Comparison of ENCODE assay signal across 13 cellular contexts in genomic region chr12:2129076-2129475, GRCh38.
DNase-seq lines count a peak whose midpoint lies in the region; ATAC-seq and TF ChIP-seq lines count a peak whose summit lies in the region.
"Had no signal": no experiment of that assay in that cellular context is flagged by ENCODE, and none has a peak within 500 bp of the region (broad histone marks: within the 10 kb centered on the region; RNA-seq: fewer than 3 reads in every experiment).

No MANE protein-coding gene starts in this region.

- H3K9me3 ChIP-seq in RWPE2 (ENCODE audit: severe bottlenecking) (no peaks in the 10 kb centered on the region), BE2C (no peaks in the 10 kb centered on the region)
- H3K9me3 ChIP-seq: stomach had no signal

- H3K27me3 ChIP-seq in RWPE2 (ENCODE audit: insufficient read depth, poor library complexity, severe bottlenecking) = peaks cover 7% of the 10 kb centered on the region
- peaks cover 13% of the 10 kb centered on the region for H3K27me3 ChIP-seq in BE2C
- H3K27me3 ChIP-seq: stomach had no signal

- H3K36me3 ChIP-seq in RWPE2 (ENCODE audit: low read depth) = no peaks in the 10 kb centered on the region
- no peaks in the 10 kb centered on the region for H3K36me3 ChIP-seq in BE2C
- H3K36me3 ChIP-seq: stomach had no signal

- TF ChIP-seq CTCF in RWPE2 (IDR thresholded peaks at IDR 0.05; ENCODE audit: poor library complexity, severe bottlenecking) (no peak), fibroblast of mammary gland (conservative IDR thresholded peaks at IDR 0.05; ENCODE audit: control insufficient read depth, insufficient read depth, low read depth, low read length) (no peak), GM10266 (IDR thresholded peaks at IDR 0.05; ENCODE audit: control insufficient read depth, insufficient read depth, low read depth, missing control alignments) (no peak), BE2C (IDR thresholded peaks at IDR 0.05; ENCODE audit: low read depth, low read length) (no peak)

- no peak overlapping the region for H3K27ac ChIP-seq in RWPE2 (ENCODE audit: poor library complexity, severe bottlenecking)
- H3K27ac ChIP-seq: 22Rv1, stomach had no signal

- peak; percentile 55 for DNase-seq in NCI-H748 (lab: John Stamatoyannopoulos, UW; ENCODE audit: unreplicated experiment)
- DNase-seq in NCI-H748 treated with DMSO at 0.1 percent for 48 hours (lab: John Stamatoyannopoulos, UW) = no peak
- no peak for DNase-seq in RWPE2 (ENCODE audit: low spot score)
- peak; percentile 83 for DNase-seq in fibroblast of mammary gland (ENCODE audit: low read depth)
- DNase-seq in stromal cell of bone marrow (ENCODE audit: low read depth) = peak; percentile 58
- no peak for DNase-seq in GM10266 (ENCODE audit: extremely low spot score)
- DNase-seq in BE2C = no peak
- DNase-seq in NCI-H2029 (lab: John Stamatoyannopoulos, UW) = no peak
- DNase-seq: Calu3, mesendoderm, stomach had no signal

- ATAC-seq in RWPE2 (ENCODE audit: low read depth) = peak; percentile 98
- ATAC-seq: activated CD4-positive, CD25-positive, alpha-beta regulatory T cell treated with anti-CD3 and anti-CD28 coated beads, Interleukin-2, amount 50 U/mL, for 24 hours had no signal

- H3K4me1 ChIP-seq in RWPE2 (ENCODE audit: insufficient read depth, poor library complexity, severe bottlenecking) (peaks cover 11% of the 10 kb centered on the region), BE2C (no peaks in the 10 kb centered on the region)

- no peak overlapping the region for H3K4me3 ChIP-seq in RWPE2 (ENCODE audit: severe bottlenecking)
- no peak overlapping the region for H3K4me3 ChIP-seq in fibroblast of mammary gland (ENCODE audit: control insufficient read depth, low read depth, low read length)
- no peak overlapping the region for H3K4me3 ChIP-seq in BE2C (ENCODE audit: low read depth, low read length)
- H3K4me3 ChIP-seq: stomach had no signal

Comparison
In these comparisons a context has a peak if more than half of its experiments do, and no peak if none do; other contexts are left out.
1. DNase-seq: peak in NCI-H748 (single experiment), fibroblast of mammary gland (single experiment) and stromal cell of bone marrow (single experiment); none in NCI-H748 treated with DMSO at 0.1 percent for 48 hours (single experiment), RWPE2 (single experiment), GM10266 (single experiment), BE2C (single experiment) and NCI-H2029 (single experiment).